ENCODE assay signal across 18 cellular contexts in the genomic region with DNA sequence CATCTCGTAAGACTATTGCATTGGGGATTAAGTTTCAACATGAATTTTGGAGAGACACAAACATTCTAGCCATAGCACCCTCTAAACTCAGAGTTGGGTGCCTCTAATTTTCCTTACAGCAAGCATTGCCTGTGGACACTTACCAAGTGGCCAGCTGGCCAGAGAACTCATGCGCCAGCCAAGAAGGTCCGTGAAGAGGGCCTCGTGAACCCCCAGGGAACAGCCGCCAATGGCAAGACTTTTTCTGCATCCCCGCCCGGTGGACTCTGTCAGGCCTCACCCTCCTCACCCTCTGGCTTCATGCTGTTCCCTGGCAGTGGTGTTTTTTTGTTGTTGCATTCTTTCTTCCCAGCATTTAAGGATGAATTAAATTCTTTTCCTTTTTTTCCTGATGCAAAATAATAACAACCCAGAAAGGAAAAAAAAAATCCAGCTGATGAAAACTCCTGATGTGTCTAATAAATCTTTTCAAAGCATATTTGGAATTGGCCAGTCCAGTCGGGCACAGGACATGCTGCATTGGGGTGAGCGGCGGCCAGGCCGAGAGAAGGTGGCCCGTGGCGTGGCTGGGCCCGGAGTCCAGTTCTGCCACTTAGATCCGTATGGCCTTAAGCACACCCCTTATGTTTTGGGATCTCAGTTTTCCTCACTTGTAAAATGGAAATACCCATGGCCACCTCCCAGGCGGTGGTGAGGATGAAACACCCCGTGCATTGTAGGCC.
DNase-seq lines count a peak whose midpoint lies in the region; ATAC-seq and TF ChIP-seq lines count a peak whose summit lies in the region.
"Had no signal": no experiment of that assay in that cellular context is flagged by ENCODE, and none has a peak within 500 bp of the region (broad histone marks: within the 10 kb centered on the region; RNA-seq: fewer than 3 reads in every experiment).

No MANE protein-coding gene starts in this region.

- H3K27me3 ChIP-seq in left ventricle myocardium inferior (ENCODE audit: low read depth): peaks cover 77% of the 10 kb centered on the region
- no peaks in the 10 kb centered on the region for H3K27me3 ChIP-seq in vagina
- H3K27me3 ChIP-seq: MG63 had no signal

- H3K9me3 ChIP-seq in left ventricle myocardium inferior (replicated peaks) (no peaks in the 10 kb centered on the region), vagina (no peaks in the 10 kb centered on the region), mucosa of descending colon (no peaks in the 10 kb centered on the region)
- H3K9me3 ChIP-seq: MG63 had no signal

- no peak for TF ChIP-seq POLR2A in vagina (IDR thresholded peaks at IDR 0.05)

- DNase-seq in left ventricle myocardium inferior (peak; percentile 29), cardiac septum (ENCODE audit: low spot score) (no peak), medulla oblongata (ENCODE audit: extremely low spot score) (peak; percentile 20), posterior vena cava (ENCODE audit: low spot score) (peak; percentile 76), vagina (ENCODE audit: extremely low spot score in 2 of 2) (peak; percentile 70 to 83), mucosa of descending colon (no peak)
- no peak for DNase-seq in activated CD4-positive, alpha-beta T cell treated with anti-CD3 and anti-CD28 coated beads, Interleukin-2, amount 50 U/mL, for 4 hours
- DNase-seq: DMS79 treated with DMSO at 0.1 percent for 48 hours, H9, Kasumi-1, MG63, NCI-H1048, NCI-H1436 treated with DMSO at 0.1 percent for 48 hours, NCI-H2029, NCI-H526, PC-9 had no signal

- H3K4me3 ChIP-seq in left ventricle myocardium inferior (no peak overlapping the region), vagina (no peak overlapping the region), mucosa of descending colon (no peak overlapping the region)
- H3K4me3 ChIP-seq: MG63, PC-9 had no signal

- ATAC-seq in mucosa of descending colon (no peak), GM21515 (IDR thresholded peaks at IDR 0.05; ENCODE audit: unreplicated experiment) (no peak)

- H3K36me3 ChIP-seq in left ventricle myocardium inferior: no peaks in the 10 kb centered on the region
- H3K36me3 ChIP-seq in vagina: no peaks in the 10 kb centered on the region
- no peaks in the 10 kb centered on the region for H3K36me3 ChIP-seq in mucosa of descending colon (ENCODE audit: low read depth)
- H3K36me3 ChIP-seq: MG63 had no signal

- intact Hi-C loops in left ventricle myocardium inferior (cut with micrococcal nuclease) (no loop called here), cardiac septum (cut with DNase I) (no loop called here), posterior vena cava (cut with DNase I) (no loop called here), vagina (cut with DNase I) (loop anchor here (5.0 kb wide), 1 partner anchor 38 kb away; no protein-coding TSS in a partner anchor), mucosa of descending colon (cut with DNase I, micrococcal nuclease) (no loop called here)

- TF ChIP-seq CTCF in left ventricle myocardium inferior (IDR thresholded peaks at IDR 0.05; ENCODE audit: borderline replicate concordance) (no peak), vagina (IDR thresholded peaks at IDR 0.05) (no peak), mucosa of descending colon (IDR thresholded peaks at IDR 0.05) (no peak)

- H3K4me1 ChIP-seq in left ventricle myocardium inferior (no peaks in the 10 kb centered on the region), vagina (peaks cover 33% of the 10 kb centered on the region), mucosa of descending colon (ENCODE audit: low read depth) (peaks cover 2% of the 10 kb centered on the region)

- no peak overlapping the region for H3K27ac ChIP-seq in left ventricle myocardium inferior (replicated peaks)
- peak overlapping the region; percentile 54 for H3K27ac ChIP-seq in vagina
- H3K27ac ChIP-seq: PC-9, RWPE1 had no signal

Comparison
In these comparisons a context has a peak if more than half of its experiments do, and no peak if none do; other contexts are left out.
1. DNase-seq: peak in left ventricle myocardium inferior (single experiment), medulla oblongata (single experiment), posterior vena cava (single experiment) and vagina (2 of 2); none in cardiac septum (single experiment), mucosa of descending colon (0 of 3) and activated CD4-positive, alpha-beta T cell treated with anti-CD3 and anti-CD28 coated beads, Interleukin-2, amount 50 U/mL, for 4 hours (0 of 2).